1 cellular context compared by ENCODE assay signal in the genomic region with DNA sequence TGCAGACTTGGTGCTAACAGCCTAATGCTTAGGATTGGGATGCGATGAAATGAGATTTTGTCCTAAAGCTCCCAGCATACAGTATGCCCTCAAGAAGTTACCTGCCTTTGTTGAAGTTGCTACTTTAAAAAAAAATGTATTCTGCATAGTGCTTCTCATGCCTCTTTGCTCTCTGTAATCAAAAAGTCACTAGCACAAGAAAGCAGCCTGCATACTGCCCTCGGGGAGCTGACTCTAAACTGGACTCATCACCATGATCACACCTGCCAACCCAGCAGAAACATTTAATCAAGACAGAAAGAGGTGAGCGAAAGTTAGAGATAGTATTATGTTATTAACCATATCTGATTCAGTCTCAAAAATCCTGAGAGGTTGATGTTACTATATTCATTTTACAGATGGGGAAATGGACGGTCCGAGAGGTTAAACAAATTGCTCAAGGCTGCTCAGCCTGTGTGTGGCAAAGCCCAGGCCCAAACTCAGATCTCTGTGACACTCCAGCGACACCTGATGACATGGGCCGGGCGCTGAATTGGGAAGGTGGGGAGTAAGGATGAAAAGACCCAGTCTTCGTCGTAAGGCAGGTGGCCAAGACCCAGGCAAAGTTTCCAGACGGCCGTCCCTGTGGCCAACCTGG.
TF ChIP-seq lines count a peak whose summit lies in the region.

No MANE protein-coding gene starts in this region.

TF ChIP-seq in HepG2, 621 proteins besides CTCF, POLR2A, EP300 and RAD21 (continued from another document and continues in another):
- TF ChIP-seq, protein P1, sequence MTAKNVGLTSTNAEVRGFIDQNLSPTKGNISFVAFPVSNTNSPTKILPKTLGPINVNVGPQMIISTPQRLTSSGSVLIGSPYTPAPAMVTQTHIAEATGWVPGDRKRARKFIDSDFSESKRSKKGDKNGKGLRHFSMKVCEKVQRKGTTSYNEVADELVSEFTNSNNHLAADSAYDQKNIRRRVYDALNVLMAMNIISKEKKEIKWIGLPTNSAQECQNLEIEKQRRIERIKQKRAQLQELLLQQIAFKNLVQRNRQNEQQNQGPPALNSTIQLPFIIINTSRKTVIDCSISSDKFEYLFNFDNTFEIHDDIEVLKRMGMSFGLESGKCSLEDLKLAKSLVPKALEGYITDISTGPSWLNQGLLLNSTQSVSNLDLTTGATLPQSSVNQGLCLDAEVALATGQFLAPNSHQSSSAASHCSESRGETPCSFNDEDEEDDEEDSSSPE (CRISPR knock-in tag; IDR thresholded peaks at IDR 0.05) = no peak
- TF ChIP-seq, protein P2, sequence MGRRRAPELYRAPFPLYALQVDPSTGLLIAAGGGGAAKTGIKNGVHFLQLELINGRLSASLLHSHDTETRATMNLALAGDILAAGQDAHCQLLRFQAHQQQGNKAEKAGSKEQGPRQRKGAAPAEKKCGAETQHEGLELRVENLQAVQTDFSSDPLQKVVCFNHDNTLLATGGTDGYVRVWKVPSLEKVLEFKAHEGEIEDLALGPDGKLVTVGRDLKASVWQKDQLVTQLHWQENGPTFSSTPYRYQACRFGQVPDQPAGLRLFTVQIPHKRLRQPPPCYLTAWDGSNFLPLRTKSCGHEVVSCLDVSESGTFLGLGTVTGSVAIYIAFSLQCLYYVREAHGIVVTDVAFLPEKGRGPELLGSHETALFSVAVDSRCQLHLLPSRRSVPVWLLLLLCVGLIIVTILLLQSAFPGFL (CRISPR knock-in tag; IDR thresholded peaks at IDR 0.05) = no peak
- no peak for TF ChIP-seq GABPA (IDR thresholded peaks at IDR 0.05; ENCODE audit: low read depth, low read length)
- TF ChIP-seq GABPA (CRISPR knock-in tag; IDR thresholded peaks at IDR 0.05; ENCODE audit: low read depth) = no peak
- TF ChIP-seq, protein P3, sequence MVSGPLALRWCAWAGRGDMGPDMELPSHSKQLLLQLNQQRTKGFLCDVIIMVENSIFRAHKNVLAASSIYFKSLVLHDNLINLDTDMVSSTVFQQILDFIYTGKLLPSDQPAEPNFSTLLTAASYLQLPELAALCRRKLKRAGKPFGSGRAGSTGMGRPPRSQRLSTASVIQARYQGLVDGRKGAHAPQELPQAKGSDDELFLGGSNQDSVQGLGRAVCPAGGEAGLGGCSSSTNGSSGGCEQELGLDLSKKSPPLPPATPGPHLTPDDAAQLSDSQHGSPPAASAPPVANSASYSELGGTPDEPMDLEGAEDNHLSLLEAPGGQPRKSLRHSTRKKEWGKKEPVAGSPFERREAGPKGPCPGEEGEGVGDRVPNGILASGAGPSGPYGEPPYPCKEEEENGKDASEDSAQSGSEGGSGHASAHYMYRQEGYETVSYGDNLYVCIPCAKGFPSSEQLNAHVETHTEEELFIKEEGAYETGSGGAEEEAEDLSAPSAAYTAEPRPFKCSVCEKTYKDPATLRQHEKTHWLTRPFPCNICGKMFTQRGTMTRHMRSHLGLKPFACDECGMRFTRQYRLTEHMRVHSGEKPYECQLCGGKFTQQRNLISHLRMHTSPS (CRISPR knock-in tag; IDR thresholded peaks at IDR 0.05; ENCODE audit: low read depth) = no peak
- no peak for TF ChIP-seq RXRB (CRISPR knock-in tag; IDR thresholded peaks at IDR 0.05; ENCODE audit: borderline replicate concordance)
- TF ChIP-seq KLF12 (CRISPR knock-in tag; IDR thresholded peaks at IDR 0.05; ENCODE audit: borderline replicate concordance) = no peak
- no peak for TF ChIP-seq GRHL1 (CRISPR knock-in tag; conservative IDR thresholded peaks at IDR 0.05)
- no peak for TF ChIP-seq NAIF1 (CRISPR knock-in tag; IDR thresholded peaks at IDR 0.05; ENCODE audit: borderline replicate concordance)
- TF ChIP-seq HMG20A (CRISPR knock-in tag; IDR thresholded peaks at IDR 0.05; ENCODE audit: borderline replicate concordance) = no peak
- no peak for TF ChIP-seq ZNF773 (CRISPR knock-in tag; IDR thresholded peaks at IDR 0.05; ENCODE audit: borderline replicate concordance)
- TF ChIP-seq DNMT1 (CRISPR knock-in tag; IDR thresholded peaks at IDR 0.05) = no peak
- TF ChIP-seq SMC3 (IDR thresholded peaks at IDR 0.05; ENCODE audit: low read length) = no peak
- no peak for TF ChIP-seq TRIM24 (CRISPR knock-in tag; IDR thresholded peaks at IDR 0.05)
- TF ChIP-seq CHCHD3 (CRISPR knock-in tag; IDR thresholded peaks at IDR 0.05) = no peak
- TF ChIP-seq ZNF280B (CRISPR knock-in tag; IDR thresholded peaks at IDR 0.05; ENCODE audit: borderline replicate concordance) = no peak
- no peak for TF ChIP-seq SNAPC4 (CRISPR knock-in tag; IDR thresholded peaks at IDR 0.05)
- no peak for TF ChIP-seq SOX6 (IDR thresholded peaks at IDR 0.05)
- TF ChIP-seq SOX6 (CRISPR knock-in tag; IDR thresholded peaks at IDR 0.05) = 0 out of 2 replicates have a peak, but pooled peaks have one; percentile 21
- TF ChIP-seq AGO1 (IDR thresholded peaks at IDR 0.05; ENCODE audit: low read depth, low read length, poor library complexity, severe bottlenecking) = no peak
- TF ChIP-seq, protein P4, sequence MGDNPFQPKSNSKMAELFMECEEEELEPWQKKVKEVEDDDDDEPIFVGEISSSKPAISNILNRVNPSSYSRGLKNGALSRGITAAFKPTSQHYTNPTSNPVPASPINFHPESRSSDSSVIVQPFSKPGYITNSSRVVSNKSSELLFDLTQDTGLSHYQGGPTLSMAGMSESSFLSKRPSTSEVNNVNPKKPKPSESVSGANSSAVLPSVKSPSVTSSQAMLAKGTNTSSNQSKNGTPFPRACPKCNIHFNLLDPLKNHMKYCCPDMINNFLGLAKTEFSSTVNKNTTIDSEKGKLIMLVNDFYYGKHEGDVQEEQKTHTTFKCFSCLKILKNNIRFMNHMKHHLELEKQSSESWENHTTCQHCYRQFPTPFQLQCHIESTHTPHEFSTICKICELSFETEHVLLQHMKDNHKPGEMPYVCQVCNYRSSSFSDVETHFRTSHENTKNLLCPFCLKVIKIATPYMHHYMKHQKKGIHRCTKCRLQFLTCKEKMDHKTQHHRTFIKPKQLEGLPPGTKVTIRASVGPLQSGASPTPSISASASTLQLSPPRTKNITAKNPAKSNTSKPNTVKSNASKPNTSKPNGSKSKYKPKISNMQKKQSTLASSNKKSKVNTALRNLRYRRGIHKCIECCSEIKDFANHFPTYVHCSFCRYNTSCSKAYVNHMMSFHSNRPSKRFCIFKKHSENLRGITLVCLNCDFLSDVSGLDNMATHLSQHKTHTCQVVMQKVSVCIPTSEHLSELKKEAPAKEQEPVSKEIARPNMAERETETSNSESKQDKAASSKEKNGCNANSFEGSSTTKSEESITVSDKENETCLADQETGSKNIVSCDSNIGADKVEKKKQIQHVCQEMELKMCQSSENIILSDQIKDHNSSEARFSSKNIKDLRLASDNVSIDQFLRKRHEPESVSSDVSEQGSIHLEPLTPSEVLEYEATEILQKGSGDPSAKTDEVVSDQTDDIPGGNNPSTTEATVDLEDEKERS (CRISPR knock-in tag; IDR thresholded peaks at IDR 0.05) = no peak
- TF ChIP-seq HDAC2 (CRISPR knock-in tag; IDR thresholded peaks at IDR 0.05) = no peak
- TF ChIP-seq HNF1B (CRISPR knock-in tag; IDR thresholded peaks at IDR 0.05) = 0 out of 2 replicates have a peak, but pooled peaks have one; percentile 13
- no peak for TF ChIP-seq RNF219 (CRISPR knock-in tag; IDR thresholded peaks at IDR 0.05)
- TF ChIP-seq PCBP1 (IDR thresholded peaks at IDR 0.05; ENCODE audit: borderline replicate concordance, low read depth, low read length) = no peak
- TF ChIP-seq, protein P5, sequence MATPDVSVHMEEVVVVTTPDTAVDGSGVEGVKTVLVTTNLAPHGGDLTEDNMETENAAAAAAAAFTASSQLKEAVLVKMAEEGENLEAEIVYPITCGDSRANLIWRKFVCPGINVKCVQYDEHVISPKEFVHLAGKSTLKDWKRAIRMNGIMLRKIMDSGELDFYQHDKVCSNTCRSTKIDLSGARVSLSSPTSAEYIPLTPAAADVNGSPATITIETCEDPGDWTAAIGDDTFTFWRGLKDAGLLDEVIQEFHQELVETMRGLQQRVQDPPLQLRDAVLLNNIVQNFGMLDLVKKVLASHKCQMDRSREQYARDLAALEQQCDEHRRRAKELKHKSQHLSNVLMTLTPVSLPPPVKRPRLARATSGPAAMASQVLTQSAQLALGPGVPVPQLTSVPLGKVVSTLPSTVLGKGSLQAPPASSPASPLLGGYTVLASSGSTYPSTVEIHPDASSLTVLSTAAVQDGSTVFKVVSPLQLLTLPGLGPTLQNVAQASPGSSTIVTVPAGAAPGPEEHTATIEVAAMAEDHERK (CRISPR knock-in tag; IDR thresholded peaks at IDR 0.05; ENCODE audit: low read depth) = no peak
- TF ChIP-seq, protein P6, sequence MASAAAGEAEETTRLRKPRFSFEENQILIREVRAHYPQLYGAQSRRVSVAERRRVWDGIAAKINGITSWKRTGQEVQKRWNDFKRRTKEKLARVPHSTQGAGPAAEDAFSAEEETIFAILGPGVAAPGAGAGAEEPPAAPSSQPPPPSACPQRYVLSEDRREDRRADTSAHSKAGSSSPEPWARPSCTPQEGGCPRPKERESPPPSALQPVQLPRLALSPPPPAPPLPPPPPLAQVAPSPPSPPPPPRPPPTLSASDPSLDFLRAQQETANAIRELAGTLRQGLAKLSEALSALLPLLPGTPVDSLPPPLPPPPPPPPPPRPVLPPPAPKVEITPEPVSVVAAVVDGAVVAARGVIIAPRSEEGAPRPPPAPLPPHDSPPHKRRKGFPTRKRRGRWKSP (CRISPR knock-in tag; IDR thresholded peaks at IDR 0.05) = 0 out of 2 replicates have a peak, but pooled peaks have one; percentile 3
